In the genomic region with DNA sequence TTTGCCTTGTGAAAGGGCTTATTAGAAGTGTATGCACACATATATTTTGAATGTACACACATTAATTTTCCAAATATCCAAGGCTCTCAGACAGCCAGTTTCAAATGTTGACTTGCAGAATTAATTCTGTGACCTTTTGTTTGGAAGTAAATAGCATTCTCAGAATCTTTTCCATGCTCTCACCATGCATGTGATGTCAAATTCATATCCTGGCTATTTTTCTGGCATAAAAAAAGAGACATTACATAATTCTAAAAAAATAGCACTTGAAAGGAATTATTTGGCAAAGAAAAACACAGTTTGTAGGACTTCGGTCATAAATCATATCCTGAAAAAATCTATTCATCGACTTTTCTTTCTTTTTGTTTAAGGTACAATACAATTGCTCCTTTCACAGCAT, we compare ENCODE assay signal across 19 cellular contexts.
A peak's percentile ranks its signal among the peaks of the same experiment; 100 is the strongest.
DNase-seq lines count a peak whose midpoint lies in the region; ATAC-seq, FAIRE-seq and TF ChIP-seq lines count a peak whose summit lies in the region.
"Had no signal": no experiment of that assay in that cellular context is flagged by ENCODE, and none has a peak within 500 bp of the region (broad histone marks: within the 10 kb centered on the region; RNA-seq: fewer than 3 reads in every experiment).

No MANE protein-coding gene starts in this region.

- H3K27me3 ChIP-seq in gastroesophageal sphincter: peaks cover 8% of the 10 kb centered on the region

- no peak for TF ChIP-seq RAD21 in A549 (conservative IDR thresholded peaks at IDR 0.05 in 1 of 2, IDR thresholded peaks at IDR 0.05 in 1 of 2)

- H3K36me3 ChIP-seq in SK-N-MC (ENCODE audit: insufficient read depth, low read length) (no peaks in the 10 kb centered on the region), gastroesophageal sphincter (no peaks in the 10 kb centered on the region)

- WGBS in A549 (ENCODE audit: missing lambda C conversion rate): 18% methylated on average over 2 of the region's 2 CpGs
- WGBS in gastroesophageal sphincter (ENCODE audit: low coverage in 1 of 2), 2 donors: 0 to 11% methylated on average over 2 of the region's 2 CpGs

- DNase-seq in A549 (ENCODE audit: low read depth in 1 of 2, low spot score in 1 of 2): no peak
- no peak for DNase-seq in SK-N-MC (ENCODE audit: low read depth, low spot score)
- DNase-seq in sciatic nerve (ENCODE audit: low spot score): no peak
- no peak for DNase-seq in NCI-H748 (lab: John Stamatoyannopoulos, UW; ENCODE audit: unreplicated experiment)
- DNase-seq in SIG-M5 treated with dmso at 0.1 percent for 504 hours (lab: John Stamatoyannopoulos, UW; ENCODE audit: unreplicated experiment): no peak
- DNase-seq in 8988T: no peak
- DNase-seq: COR-L47, DMS153, EL, H7, MM.1S, NCI-H1092 treated with DMSO at 0.1 percent for 48 hours, NCI-H1694, NCI-H345, NCI-H526 treated with DMSO at 0.1 percent for 48 hours, SHP77 had no signal

- CTCF ChIA-PET in A549 (lab: Yijun Ruan, JAX): no interaction called here

- no peak overlapping the region for H3K9ac ChIP-seq in SK-N-MC (ENCODE audit: insufficient read length)

- no peak for TF ChIP-seq CTCF in A549 (IDR thresholded peaks at IDR 0.05)
- no peak for TF ChIP-seq CTCF in gastroesophageal sphincter (IDR thresholded peaks at IDR 0.05)

- no peak for FAIRE-seq in A549 (lab: Jason Lieb, UNC)
- FAIRE-seq: RCC 7860 had no signal

- no peak overlapping the region for H3K4me3 ChIP-seq in A549
- H3K4me3 ChIP-seq in SK-N-MC: peak overlapping the region; percentile 64
- H3K4me3 ChIP-seq in gastroesophageal sphincter: no peak overlapping the region

- no peak for ATAC-seq in A549
- ATAC-seq in gastroesophageal sphincter: peak; percentile 62
- ATAC-seq in sciatic nerve: peak; percentile 56
- ATAC-seq in GM21367 (IDR thresholded peaks at IDR 0.05; ENCODE audit: unreplicated experiment): no peak

- H3K27ac ChIP-seq in A549: no peak overlapping the region
- peak overlapping the region; percentile 52; the same call in 1 of the 2 replicates for H3K27ac ChIP-seq in SK-N-MC
- H3K27ac ChIP-seq in gastroesophageal sphincter: peak overlapping the region in 3 of 4 donors; percentile 57 to 61 (median 58)

- TF ChIP-seq EP300 in A549 (IDR thresholded peaks at IDR 0.05) (no peak), gastroesophageal sphincter (IDR thresholded peaks at IDR 0.05) (no peak)

- H3K4me2 ChIP-seq in A549: peak overlapping the region; percentile 28; the same call in 1 of the 3 replicates

- intact Hi-C loops in sciatic nerve (cut with DNase I): no loop called here

- POLR2A ChIA-PET in A549 (lab: Yijun Ruan, JAX): interaction anchor here (0.8 kb wide), 1 partner anchor 296 kb away, joined by 3 read pairs; no protein-coding TSS in a partner anchor

- no peaks in the 10 kb centered on the region for H3K9me3 ChIP-seq in A549
- H3K9me3 ChIP-seq in SK-N-MC (ENCODE audit: low read depth, low read length): no peaks in the 10 kb centered on the region
- H3K9me3 ChIP-seq in gastroesophageal sphincter: peaks cover 0 to 7% (median 0%) of the 10 kb centered on the region in 3 donors

- H3K4me1 ChIP-seq in A549: peaks cover 24% of the 10 kb centered on the region
- no peaks in the 10 kb centered on the region for H3K4me1 ChIP-seq in gastroesophageal sphincter

- TF ChIP-seq POLR2A in A549 (IDR thresholded peaks at IDR 0.05; ENCODE audit: low read length) (no peak), gastroesophageal sphincter (IDR thresholded peaks at IDR 0.05) (no peak)

TF ChIP-seq in A549, 52 proteins besides CTCF, POLR2A, EP300 and RAD21:
- TF ChIP-seq FOXS1 (CRISPR knock-in tag; IDR thresholded peaks at IDR 0.05) (no peak), HDAC2 (IDR thresholded peaks at IDR 0.05) (no peak), ZFP36 (IDR thresholded peaks at IDR 0.05; ENCODE audit: borderline replicate concordance, partially characterized antibody) (no peak), MAFK (IDR thresholded peaks at IDR 0.05; ENCODE audit: partially characterized antibody) (no peak), TFCP2L1 (CRISPR knock-in tag; IDR thresholded peaks at IDR 0.05) (no peak), HEYL (CRISPR knock-in tag; IDR thresholded peaks at IDR 0.05) (no peak), PHF8 (IDR thresholded peaks at IDR 0.05; ENCODE audit: borderline replicate concordance, low read depth) (no peak), ZC3H11A (IDR thresholded peaks at IDR 0.05) (no peak), CBX8 (IDR thresholded peaks at IDR 0.05) (no peak), EHF (CRISPR knock-in tag; IDR thresholded peaks at IDR 0.05) (no peak), GATA3 (IDR thresholded peaks at IDR 0.05; ENCODE audit: borderline replicate concordance) (no peak), KDM1A (IDR thresholded peaks at IDR 0.05; ENCODE audit: low read depth) (no peak), ESRRA (IDR thresholded peaks at IDR 0.05; ENCODE audit: borderline replicate concordance, low read length) (no peak)
- TF ChIP-seq, protein P1, sequence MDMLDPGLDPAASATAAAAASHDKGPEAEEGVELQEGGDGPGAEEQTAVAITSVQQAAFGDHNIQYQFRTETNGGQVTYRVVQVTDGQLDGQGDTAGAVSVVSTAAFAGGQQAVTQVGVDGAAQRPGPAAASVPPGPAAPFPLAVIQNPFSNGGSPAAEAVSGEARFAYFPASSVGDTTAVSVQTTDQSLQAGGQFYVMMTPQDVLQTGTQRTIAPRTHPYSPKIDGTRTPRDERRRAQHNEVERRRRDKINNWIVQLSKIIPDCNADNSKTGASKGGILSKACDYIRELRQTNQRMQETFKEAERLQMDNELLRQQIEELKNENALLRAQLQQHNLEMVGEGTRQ (IDR thresholded peaks at IDR 0.05): no peak
- TF ChIP-seq, protein P2, sequence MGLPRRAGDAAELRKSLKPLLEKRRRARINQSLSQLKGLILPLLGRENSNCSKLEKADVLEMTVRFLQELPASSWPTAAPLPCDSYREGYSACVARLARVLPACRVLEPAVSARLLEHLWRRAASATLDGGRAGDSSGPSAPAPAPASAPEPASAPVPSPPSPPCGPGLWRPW (IDR thresholded peaks at IDR 0.05): no peak

Comparison
In these comparisons a context has a peak if more than half of its experiments do, and no peak if none do; other contexts are left out.
1. ATAC-seq: peak in gastroesophageal sphincter (single experiment) and sciatic nerve (single experiment); none in A549 (0 of 2) and GM21367 (single experiment).
2. H3K27ac ChIP-seq: peak in SK-N-MC (single experiment) and gastroesophageal sphincter (3 of 4); none in A549 (0 of 2).